ENCODE assay signal across 28 cellular contexts in the genomic region with DNA sequence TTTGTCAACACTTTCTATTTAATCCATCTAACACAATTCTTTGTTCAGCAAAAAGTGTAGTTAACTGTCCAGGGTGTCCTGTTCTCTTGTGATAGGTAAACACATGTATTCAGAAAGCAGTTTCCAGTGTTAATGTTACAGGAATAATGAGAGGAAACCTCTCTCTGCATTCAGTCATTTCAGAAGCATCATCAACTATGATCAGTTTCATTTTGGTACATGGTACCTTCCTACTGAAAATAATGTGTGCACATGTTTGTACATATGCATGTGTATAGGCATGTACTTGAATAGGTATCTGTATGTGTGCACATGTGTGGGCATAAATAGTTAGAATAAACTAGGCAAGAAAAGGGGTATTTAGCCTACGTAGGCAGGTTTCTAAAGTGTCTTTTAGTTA. TPM values are rescaled to one million over a fixed set of nuclear protein-coding genes. Genes with fewer than 3 reads are reported as not detected.
"Had no signal": no experiment of that assay in that cellular context is flagged by ENCODE, and none has a peak within 500 bp of the region (broad histone marks: within the 10 kb centered on the region; RNA-seq: fewer than 3 reads in every experiment).

No MANE protein-coding gene starts in this region.

- H3K9me3 Mint-ChIP-seq: activated CD4-positive, alpha-beta T cell treated with anti-CD3 and anti-CD28 coated beads, Interleukin-2, amount 10 ng/mL, durations not matched to agents 7 days and 5 days had no signal

- H3K36me3 ChIP-seq: brain microvascular endothelial cell, cardiac muscle cell had no signal

- H3K27ac ChIP-seq: brain microvascular endothelial cell, cardiac muscle cell had no signal

- DNase-seq: activated B cell treated with CpG ODN at 0.5 μM for 24 hours; activated CD4-positive, alpha-beta memory T cell treated with anti-CD3 and anti-CD28 coated beads, Interleukin-2, amount 10 ng/mL, durations not matched to agents 7 days and 5 days; activated CD4-positive, alpha-beta T cell treated with anti-CD3 and anti-CD28 coated beads for 1 hour; activated CD4-positive, alpha-beta T cell treated with anti-CD3 and anti-CD28 coated beads, Interleukin-2, amount 10 ng/mL, durations not matched to agents 7 days and 5 days; activated gamma-delta T cell; activated naive CD4-positive, alpha-beta T cell treated with anti-CD3 and anti-CD28 coated beads for 36 hours; activated T-cell treated with anti-CD3 and anti-CD28 coated beads for 4 hours; activated T-cell treated with anti-CD3 and anti-CD28 coated beads, Interleukin-2, amount 50 U/mL, for 48 hours; amygdala; brain microvascular endothelial cell; MM.1S; NCI-H1105; NCI-H146; NCI-H187 treated with DMSO at 0.1 percent for 48 hours; NCI-H2081 treated with DMSO at 0.1 percent for 48 hours; NCI-H446; NCI-H524; PC-3; SHP77; T-cell; T-helper 2 cell; T1000 had no signal

- H3K27ac Mint-ChIP-seq: activated B cell treated with CpG ODN at 0.5 μM for 24 hours; activated CD4-positive, alpha-beta memory T cell treated with anti-CD3 and anti-CD28 coated beads, Interleukin-2, amount 10 ng/mL, durations not matched to agents 7 days and 5 days; activated CD4-positive, alpha-beta T cell treated with anti-CD3 and anti-CD28 coated beads, Interleukin-2, amount 10 ng/mL, durations not matched to agents 7 days and 5 days; activated naive CD4-positive, alpha-beta T cell treated with anti-CD3 and anti-CD28 coated beads for 36 hours; activated naive CD8-positive, alpha-beta T cell; activated T-helper 17 cell treated with anti-CD3 and anti-CD28 coated beads, Interleukin-2, amount 50 U/mL, for 72 hours; T-cell had no signal

- H3K27me3 Mint-ChIP-seq: activated CD4-positive, alpha-beta memory T cell treated with anti-CD3 and anti-CD28 coated beads, Interleukin-2, amount 10 ng/mL, durations not matched to agents 7 days and 5 days; activated CD4-positive, alpha-beta T cell treated with anti-CD3 and anti-CD28 coated beads, Interleukin-2, amount 10 ng/mL, durations not matched to agents 7 days and 5 days had no signal

- H3K4me1 Mint-ChIP-seq: activated B cell treated with CpG ODN at 0.5 μM for 24 hours; activated CD4-positive, alpha-beta memory T cell treated with anti-CD3 and anti-CD28 coated beads, Interleukin-2, amount 10 ng/mL, durations not matched to agents 7 days and 5 days; activated CD4-positive, alpha-beta T cell treated with anti-CD3 and anti-CD28 coated beads, Interleukin-2, amount 10 ng/mL, durations not matched to agents 7 days and 5 days; activated T-helper 17 cell treated with anti-CD3 and anti-CD28 coated beads, Interleukin-2, amount 50 U/mL, for 72 hours; T-cell had no signal

- H3K36me3 Mint-ChIP-seq: activated naive CD8-positive, alpha-beta T cell; T-cell had no signal

- H3K27me3 ChIP-seq: brain microvascular endothelial cell, cardiac muscle cell had no signal

- ATAC-seq: activated T-helper 17 cell treated with anti-CD3 and anti-CD28 coated beads, Interleukin-2, amount 50 U/mL, for 72 hours; PC-3; T-cell had no signal

- H3K4me3 Mint-ChIP-seq: activated B cell treated with CpG ODN at 0.5 μM for 24 hours; activated CD4-positive, alpha-beta memory T cell treated with anti-CD3 and anti-CD28 coated beads, Interleukin-2, amount 10 ng/mL, durations not matched to agents 7 days and 5 days; activated CD4-positive, alpha-beta T cell treated with anti-CD3 and anti-CD28 coated beads, Interleukin-2, amount 10 ng/mL, durations not matched to agents 7 days and 5 days; activated naive CD4-positive, alpha-beta T cell treated with anti-CD3 and anti-CD28 coated beads for 36 hours; activated naive CD8-positive, alpha-beta T cell; activated T-helper 17 cell treated with anti-CD3 and anti-CD28 coated beads, Interleukin-2, amount 50 U/mL, for 72 hours; T-cell had no signal

- FAIRE-seq: RCC 7860, TTC549 had no signal

- H3K4me3 ChIP-seq: cardiac muscle cell had no signal

RNA-seq across cellular contexts. Expression of gene EFEMP1, which starts 16.6 kb away (rescaled TPM):
- total RNA-seq: activated B cell treated with CpG ODN at 0.5 μM for 24 hours; activated CD4-positive, alpha-beta memory T cell treated with anti-CD3 and anti-CD28 coated beads, Interleukin-2, amount 10 ng/mL, durations not matched to agents 7 days and 5 days; activated CD4-positive, alpha-beta T cell treated with anti-CD3 and anti-CD28 coated beads, Interleukin-2, amount 10 ng/mL, durations not matched to agents 7 days and 5 days; activated CD8-positive, alpha-beta memory T cell treated with anti-CD3 and anti-CD28 coated beads for 36 hours; activated naive CD4-positive, alpha-beta T cell treated with anti-CD3 and anti-CD28 coated beads for 36 hours; activated T-helper 17 cell treated with anti-CD3 and anti-CD28 coated beads, Interleukin-2, amount 50 U/mL, for 72 hours had no signal
